ENCODE assay signal across 2 cellular contexts in the genomic region with DNA sequence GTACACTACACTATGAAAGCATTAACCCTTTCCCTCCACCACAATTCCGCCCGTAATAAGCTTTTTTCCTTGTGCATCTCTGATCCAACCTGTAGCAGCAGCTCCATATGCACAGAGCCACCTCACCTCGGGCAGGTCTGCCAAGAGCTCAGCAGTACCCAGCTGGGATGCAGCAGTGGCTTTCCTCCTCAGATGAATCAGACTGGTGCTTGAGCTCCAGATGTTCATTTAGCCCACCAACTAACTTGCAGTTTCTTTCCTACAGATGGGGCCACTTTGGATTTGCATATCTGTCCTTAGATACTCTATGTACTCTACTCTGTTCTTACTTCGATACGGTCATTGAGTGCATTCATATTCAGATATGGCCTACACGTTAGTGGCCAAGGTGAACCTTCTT.
TF ChIP-seq lines count a peak whose summit lies in the region.

No MANE protein-coding gene starts in this region.

TF ChIP-seq in IMR-90, 13 proteins besides CTCF, POLR2A, EP300 and RAD21:
- TF ChIP-seq RCOR1 (IDR thresholded peaks at IDR 0.05; ENCODE audit: insufficient replicate concordance, low read length) (no peak), MAZ (IDR thresholded peaks at IDR 0.05; ENCODE audit: borderline replicate concordance, low read depth, low read length) (no peak), MAFK (IDR thresholded peaks at IDR 0.05; ENCODE audit: low read depth, low read length) (no peak), USF2 (IDR thresholded peaks at IDR 0.05; ENCODE audit: low read depth, low read length) (no peak), CHD1 (IDR thresholded peaks at IDR 0.05; ENCODE audit: low read depth, low read length) (no peak), BHLHE40 (IDR thresholded peaks at IDR 0.05; ENCODE audit: low read depth, low read length) (no peak), NFE2L2 (IDR thresholded peaks at IDR 0.05; ENCODE audit: low read depth, low read length) (no peak), MXI1 (IDR thresholded peaks at IDR 0.05; ENCODE audit: borderline replicate concordance, low read depth, low read length) (no peak), FOS (IDR thresholded peaks at IDR 0.05; ENCODE audit: low read depth, low read length) (no peak), RFX5 (IDR thresholded peaks at IDR 0.05; ENCODE audit: low read depth, low read length) (no peak), SMC3 (IDR thresholded peaks at IDR 0.05; ENCODE audit: low read depth, low read length) (no peak)

TF ChIP-seq in H1, 55 proteins besides CTCF, POLR2A, EP300 and RAD21:
- TF ChIP-seq JUN (IDR thresholded peaks at IDR 0.05; ENCODE audit: low read depth, low read length) = no peak
- TF ChIP-seq, protein P1, sequence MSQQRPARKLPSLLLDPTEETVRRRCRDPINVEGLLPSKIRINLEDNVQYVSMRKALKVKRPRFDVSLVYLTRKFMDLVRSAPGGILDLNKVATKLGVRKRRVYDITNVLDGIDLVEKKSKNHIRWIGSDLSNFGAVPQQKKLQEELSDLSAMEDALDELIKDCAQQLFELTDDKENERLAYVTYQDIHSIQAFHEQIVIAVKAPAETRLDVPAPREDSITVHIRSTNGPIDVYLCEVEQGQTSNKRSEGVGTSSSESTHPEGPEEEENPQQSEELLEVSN (IDR thresholded peaks at IDR 0.05) = no peak
- no peak for TF ChIP-seq SIX5 (IDR thresholded peaks at IDR 0.05; ENCODE audit: low read depth, low read length)
- no peak for TF ChIP-seq EZH2 (IDR thresholded peaks at IDR 0.05; ENCODE audit: low read depth, low read length, severe bottlenecking)
- no peak for TF ChIP-seq TAF1 (IDR thresholded peaks at IDR 0.05; ENCODE audit: low read depth, low read length)
- TF ChIP-seq KDM5A (IDR thresholded peaks at IDR 0.05; ENCODE audit: low read length) = no peak
- TF ChIP-seq POLR2AphosphoS5 (IDR thresholded peaks at IDR 0.05; ENCODE audit: low read depth, low read length) = peak; percentile 86
- 0 out of 2 replicates have a peak, but pooled peaks have one; percentile 13 for TF ChIP-seq ATF2 (IDR thresholded peaks at IDR 0.05; ENCODE audit: low read length)
- TF ChIP-seq TEAD4 (IDR thresholded peaks at IDR 0.05; ENCODE audit: low read depth, low read length) = no peak
- no peak for TF ChIP-seq CTBP2 (IDR thresholded peaks at IDR 0.05; ENCODE audit: borderline replicate concordance, insufficient read depth, insufficient read length, low read length)
- no peak for TF ChIP-seq RBBP5 (IDR thresholded peaks at IDR 0.05; ENCODE audit: borderline replicate concordance, low read depth, low read length)
- no peak for TF ChIP-seq SIN3A (conservative IDR thresholded peaks at IDR 0.05 in 1 of 2, IDR thresholded peaks at IDR 0.05 in 1 of 2; ENCODE audit: low read depth in 1 of 2, low read length in 2 of 2)
- TF ChIP-seq SP2 (IDR thresholded peaks at IDR 0.05; ENCODE audit: low read length) = no peak
- TF ChIP-seq GABPA (IDR thresholded peaks at IDR 0.05; ENCODE audit: borderline replicate concordance, insufficient read depth, low read length) = no peak
- TF ChIP-seq NANOG (IDR thresholded peaks at IDR 0.05; ENCODE audit: insufficient read depth, low read depth, low read length, poor library complexity, severe bottlenecking) = no peak
- no peak for TF ChIP-seq TCF12 (IDR thresholded peaks at IDR 0.05; ENCODE audit: low read depth, low read length)
- no peak for TF ChIP-seq RNF2 (IDR thresholded peaks at IDR 0.05; ENCODE audit: borderline replicate concordance, low read depth, low read length, missing control alignments, poor library complexity, severe bottlenecking)
TF ChIP-seq in H1: peak in this region for 2.
